In the genomic region with DNA sequence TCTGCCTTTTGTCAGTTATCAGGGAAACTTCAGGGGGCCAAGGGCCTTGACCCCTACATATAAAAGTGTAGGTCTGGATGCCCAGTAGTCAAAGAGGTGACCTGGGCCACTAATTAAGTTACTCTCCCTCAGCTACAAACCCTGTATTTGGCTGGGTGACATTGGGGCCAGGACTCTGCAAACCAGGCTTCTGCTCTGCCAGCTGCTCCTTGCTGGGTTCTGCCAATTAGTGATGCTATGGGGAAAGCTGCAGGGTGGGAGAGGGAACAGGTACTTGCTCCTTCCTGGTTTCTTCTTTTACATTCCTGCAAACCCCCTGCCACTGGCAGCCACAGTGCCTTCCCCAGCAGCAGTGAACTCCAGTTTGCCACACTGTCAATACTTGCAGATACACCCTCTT, we compare ENCODE assay signal across 20 cellular contexts.
DNase-seq lines count a peak whose midpoint lies in the region; TF ChIP-seq lines count a peak whose summit lies in the region.
"Had no signal": no experiment of that assay in that cellular context is flagged by ENCODE, and none has a peak within 500 bp of the region (broad histone marks: within the 10 kb centered on the region; RNA-seq: fewer than 3 reads in every experiment).

No MANE protein-coding gene starts in this region.

- H3K27ac ChIP-seq in Karpas-422 (ENCODE audit: low read length) = no peak overlapping the region
- H3K27ac ChIP-seq: 22Rv1; A549; BLaER1 treated with 17β-estradiol and CSF1 and Interleukin-3, amounts not matched to agents 10 nM and 100 nM; C4-2B had no signal

- H3K79me2 ChIP-seq in Karpas-422 (ENCODE audit: low read length) = no peaks in the 10 kb centered on the region

- H3K4me3 Mint-ChIP-seq in nephron progenitor cell = no peak overlapping the region
- H3K4me3 Mint-ChIP-seq: B cell; CD4-positive, alpha-beta T cell; CD8-positive, alpha-beta T cell had no signal

- no peaks in the 10 kb centered on the region for H3K4me1 Mint-ChIP-seq in nephron progenitor cell
- H3K4me1 Mint-ChIP-seq: B cell had no signal

- H3K27ac Mint-ChIP-seq in nephron progenitor cell = peak overlapping the region; percentile 59
- H3K27ac Mint-ChIP-seq: B cell; CD4-positive, alpha-beta T cell; CD8-positive, alpha-beta T cell had no signal

- in situ Hi-C loops in G401 (cut with HindIII; ENCODE audit: low sequenced_read_pairs) = no loop called here

- no peaks in the 10 kb centered on the region for H3K27me3 ChIP-seq in Karpas-422 (ENCODE audit: low read length)
- H3K27me3 ChIP-seq: BLaER1 treated with 17β-estradiol and CSF1 and Interleukin-3, amounts not matched to agents 10 nM and 100 nM had no signal

- peaks cover 5% of the 10 kb centered on the region; the same call in 1 of the 2 replicates for H3K4me1 ChIP-seq in Karpas-422 (ENCODE audit: low read length)
- H3K4me1 ChIP-seq: A549, Caco-2 had no signal

- no peak overlapping the region for H3K9ac ChIP-seq in Karpas-422 (ENCODE audit: low read length)
- H3K9ac ChIP-seq: BLaER1 treated with 17β-estradiol and CSF1 and Interleukin-3, amounts not matched to agents 10 nM and 100 nM had no signal

- H3K9me2 ChIP-seq in Karpas-422 (replicated peaks; ENCODE audit: insufficient read depth, low read length) = no peaks in the 10 kb centered on the region

- no peak overlapping the region for H2AFZ ChIP-seq in Karpas-422 (ENCODE audit: low read length)

- H3K4me2 ChIP-seq in Karpas-422 (ENCODE audit: low read depth, low read length, poor library complexity, severe bottlenecking) = no peak overlapping the region
- H3K4me2 ChIP-seq: A549; BLaER1 treated with 17β-estradiol and CSF1 and Interleukin-3, amounts not matched to agents 10 nM and 100 nM had no signal

- no peaks in the 10 kb centered on the region for H3K36me3 Mint-ChIP-seq in nephron progenitor cell (ENCODE audit: low read depth)
- H3K36me3 Mint-ChIP-seq: CD8-positive, alpha-beta T cell had no signal

- TF ChIP-seq CTCF in nephron progenitor cell (IDR thresholded peaks at IDR 0.05) = no peak

- no peaks in the 10 kb centered on the region for H4K20me1 ChIP-seq in Karpas-422 (ENCODE audit: insufficient read depth, low read depth, low read length)
- H4K20me1 ChIP-seq: BLaER1 treated with 17β-estradiol and CSF1 and Interleukin-3, amounts not matched to agents 10 nM and 100 nM had no signal

- DNase-seq in DMS 273 (lab: John Stamatoyannopoulos, UW; ENCODE audit: unreplicated experiment) = peak; percentile 21
- DNase-seq in DMS 273 treated with DMSO at 0.1 percent for 48 hours (lab: John Stamatoyannopoulos, UW) = no peak
- peak; percentile 68 for DNase-seq in G401 (ENCODE audit: low spot score)
- peak; percentile 17 for DNase-seq in cerebellum (ENCODE audit: low spot score)
- DNase-seq in nephron progenitor cell = no peak
- no peak for DNase-seq in Karpas-422
- no peak for DNase-seq in NCI-H1436 (lab: John Stamatoyannopoulos, UW)
- DNase-seq: AML-193; Caco-2; Calu3; CD4-positive, alpha-beta T cell; CD8-positive, alpha-beta T cell; DMS79 treated with DMSO at 0.1 percent for 48 hours; GDM1 had no signal

- no peaks in the 10 kb centered on the region for H3K9me3 ChIP-seq in Karpas-422 (ENCODE audit: low read length)
- H3K9me3 ChIP-seq: A549; BLaER1 treated with 17β-estradiol and CSF1 and Interleukin-3, amounts not matched to agents 10 nM and 100 nM; Caco-2 had no signal

- H3K4me3 ChIP-seq in Karpas-422 (ENCODE audit: low read length) = no peak overlapping the region
- H3K4me3 ChIP-seq: A549; BLaER1 treated with 17β-estradiol and CSF1 and Interleukin-3, amounts not matched to agents 10 nM and 100 nM; GM12878 had no signal

- H3K27me3 Mint-ChIP-seq in nephron progenitor cell (ENCODE audit: low read depth, poor library complexity) = no peaks in the 10 kb centered on the region
- H3K27me3 Mint-ChIP-seq: B cell; CD4-positive, alpha-beta T cell had no signal

- H3K36me3 ChIP-seq in Karpas-422 (ENCODE audit: insufficient read depth, low read length) = no peaks in the 10 kb centered on the region
- H3K36me3 ChIP-seq: BLaER1 treated with 17β-estradiol and CSF1 and Interleukin-3, amounts not matched to agents 10 nM and 100 nM had no signal

- H3K9me3 Mint-ChIP-seq in nephron progenitor cell = no peaks in the 10 kb centered on the region
- H3K9me3 Mint-ChIP-seq: CD4-positive, alpha-beta T cell had no signal

Comparison
In these comparisons a context has a peak if more than half of its experiments do, and no peak if none do; other contexts are left out.
1. DNase-seq: peak in DMS 273 (single experiment), G401 (single experiment) and cerebellum (single experiment); none in DMS 273 treated with DMSO at 0.1 percent for 48 hours (single experiment), nephron progenitor cell (single experiment), Karpas-422 (single experiment) and NCI-H1436 (single experiment).